ENCODE assay signal across 1 cellular context in the genomic region with DNA sequence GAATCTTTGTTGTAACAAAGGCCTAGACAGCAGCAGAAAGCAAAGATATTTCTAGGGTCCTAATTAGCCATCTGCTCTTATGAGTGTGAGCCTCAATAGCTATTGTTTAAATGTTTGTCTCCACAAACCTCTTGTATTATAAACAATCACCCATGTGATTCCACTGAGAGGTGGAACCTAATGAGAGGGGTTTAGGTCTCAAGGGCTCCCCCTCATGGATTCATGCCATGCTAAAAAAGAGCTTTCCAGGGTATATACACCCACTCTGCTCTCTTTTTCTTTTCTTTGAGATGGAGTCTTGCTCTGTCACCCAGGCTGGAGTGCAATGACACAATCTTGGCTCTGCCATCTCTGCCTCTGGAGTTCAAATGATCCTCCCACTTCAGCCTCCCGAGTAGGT.
TF ChIP-seq lines count a peak whose summit lies in the region.

No MANE protein-coding gene starts in this region.

TF ChIP-seq in HepG2, 621 proteins besides CTCF, POLR2A, EP300 and RAD21:
- TF ChIP-seq ZNF230 (CRISPR knock-in tag; IDR thresholded peaks at IDR 0.05) (no peak), SMC3 (IDR thresholded peaks at IDR 0.05; ENCODE audit: low read length) (0 out of 2 replicates have a peak, but pooled peaks have one; percentile 19), POGZ (CRISPR knock-in tag; IDR thresholded peaks at IDR 0.05) (no peak), ZNF160 (CRISPR knock-in tag; IDR thresholded peaks at IDR 0.05) (no peak)
